ENCODE assay signal across 23 cellular contexts in genomic region chr6:16644540-16645250, GRCh38.
"Had no signal": no experiment of that assay in that cellular context is flagged by ENCODE, and none has a peak within 500 bp of the region (broad histone marks: within the 10 kb centered on the region; RNA-seq: fewer than 3 reads in every experiment).

No MANE protein-coding gene starts in this region.

- H3K36me3 ChIP-seq: MG63, SJCRH30 had no signal

- H3K27me3 ChIP-seq: MG63, SJCRH30 had no signal

- H3K27ac ChIP-seq: RWPE1, SJCRH30 had no signal

- ATAC-seq: Panc1, PC-3, SK-N-SH treated with all-trans-retinoic acid at 6 μM for 48 hours had no signal

- H3K4me1 ChIP-seq: SJCRH30 had no signal

- DNase-seq: IMR-90; Karpas-422; KG1; MG63; NCI-H1092; NCI-H1105 treated with DMSO at 0.1 percent for 48 hours; NCI-H1417 treated with DMSO at 0.1 percent for 48 hours; NCI-H146; NCI-H1694 treated with DMSO at 0.1 percent for 48 hours; NCI-H1930; NCI-H2081; NCI-H2107; NCI-H2227 treated with DMSO at 0.1 percent for 48 hours; NCI-H524; NCI-H526 treated with DMSO at 0.1 percent for 48 hours; NCI-H748 treated with DMSO at 0.1 percent for 48 hours; NK-92 treated with Interleukin-12 subunit alpha and Interleukin-12 subunit beta, amount 100 ng/mL, for 24 hours; PC-3; SHP77; SJCRH30 had no signal

- H3K4me3 ChIP-seq: MG63, SJCRH30 had no signal

- H3K9me3 ChIP-seq: MG63, SJCRH30 had no signal
